In genomic region chr9:16559418-16560188, GRCh38 we compare ENCODE assay signal across 2 cellular contexts.
A peak's percentile ranks its signal among the peaks of the same experiment; 100 is the strongest.
TF ChIP-seq lines count a peak whose summit lies in the region.

No MANE protein-coding gene starts in this region.

TF ChIP-seq in liver, 16 proteins besides CTCF, POLR2A, EP300 and RAD21:
- TF ChIP-seq GABPA (IDR thresholded peaks at IDR 0.05 in 1 of 2, conservative IDR thresholded peaks at IDR 0.05 in 1 of 2) = no peak
- TF ChIP-seq, protein P1, sequence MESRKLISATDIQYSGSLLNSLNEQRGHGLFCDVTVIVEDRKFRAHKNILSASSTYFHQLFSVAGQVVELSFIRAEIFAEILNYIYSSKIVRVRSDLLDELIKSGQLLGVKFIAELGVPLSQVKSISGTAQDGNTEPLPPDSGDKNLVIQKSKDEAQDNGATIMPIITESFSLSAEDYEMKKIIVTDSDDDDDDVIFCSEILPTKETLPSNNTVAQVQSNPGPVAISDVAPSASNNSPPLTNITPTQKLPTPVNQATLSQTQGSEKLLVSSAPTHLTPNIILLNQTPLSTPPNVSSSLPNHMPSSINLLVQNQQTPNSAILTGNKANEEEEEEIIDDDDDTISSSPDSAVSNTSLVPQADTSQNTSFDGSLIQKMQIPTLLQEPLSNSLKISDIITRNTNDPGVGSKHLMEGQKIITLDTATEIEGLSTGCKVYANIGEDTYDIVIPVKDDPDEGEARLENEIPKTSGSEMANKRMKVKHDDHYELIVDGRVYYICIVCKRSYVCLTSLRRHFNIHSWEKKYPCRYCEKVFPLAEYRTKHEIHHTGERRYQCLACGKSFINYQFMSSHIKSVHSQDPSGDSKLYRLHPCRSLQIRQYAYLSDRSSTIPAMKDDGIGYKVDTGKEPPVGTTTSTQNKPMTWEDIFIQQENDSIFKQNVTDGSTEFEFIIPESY (IDR thresholded peaks at IDR 0.05) = no peak
- peak in 1 of 2 donors; percentile 18 for TF ChIP-seq EGR1 (IDR thresholded peaks at IDR 0.05; ENCODE audit: low read depth in 2 of 2)
- TF ChIP-seq FOXA1 (IDR thresholded peaks at IDR 0.05) = peak; percentile 56
- TF ChIP-seq HNF4A (conservative IDR thresholded peaks at IDR 0.05) = peak; percentile 88 to 92
- no peak for TF ChIP-seq TAF1 (conservative IDR thresholded peaks at IDR 0.05)
- TF ChIP-seq FOXA2 (IDR thresholded peaks at IDR 0.05) = peak; percentile 54
- TF ChIP-seq YY1 (IDR thresholded peaks at IDR 0.05) = peak; percentile 80
- peak; percentile 29 for TF ChIP-seq REST (IDR thresholded peaks at IDR 0.05)
- TF ChIP-seq NR2F2 (IDR thresholded peaks at IDR 0.05) = peak; percentile 27
- TF ChIP-seq, protein P2, sequence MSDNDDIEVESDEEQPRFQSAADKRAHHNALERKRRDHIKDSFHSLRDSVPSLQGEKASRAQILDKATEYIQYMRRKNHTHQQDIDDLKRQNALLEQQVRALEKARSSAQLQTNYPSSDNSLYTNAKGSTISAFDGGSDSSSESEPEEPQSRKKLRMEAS (IDR thresholded peaks at IDR 0.05) = peak; percentile 71
- TF ChIP-seq HNF4G (IDR thresholded peaks at IDR 0.05) = peak; percentile 74
- peak; percentile 81 for TF ChIP-seq SP1 (IDR thresholded peaks at IDR 0.05)
- peak; percentile 38 to 50 for TF ChIP-seq JUND (IDR thresholded peaks at IDR 0.05)
- TF ChIP-seq, protein P3, sequence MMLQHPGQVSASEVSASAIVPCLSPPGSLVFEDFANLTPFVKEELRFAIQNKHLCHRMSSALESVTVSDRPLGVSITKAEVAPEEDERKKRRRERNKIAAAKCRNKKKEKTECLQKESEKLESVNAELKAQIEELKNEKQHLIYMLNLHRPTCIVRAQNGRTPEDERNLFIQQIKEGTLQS (IDR thresholded peaks at IDR 0.05) = no peak
- peak; percentile 60 to 63 for TF ChIP-seq RXRA (IDR thresholded peaks at IDR 0.05)

TF ChIP-seq in HepG2, 621 proteins besides CTCF, POLR2A, EP300 and RAD21:
- TF ChIP-seq CBFB (CRISPR knock-in tag; IDR thresholded peaks at IDR 0.05) (no peak), ZBTB25 (CRISPR knock-in tag; IDR thresholded peaks at IDR 0.05) (no peak), ZNF230 (CRISPR knock-in tag; IDR thresholded peaks at IDR 0.05) (no peak), ZFP41 (CRISPR knock-in tag; IDR thresholded peaks at IDR 0.05; ENCODE audit: borderline replicate concordance) (no peak), RBFOX2 (IDR thresholded peaks at IDR 0.05; ENCODE audit: low read depth, low read length) (no peak), GZF1 (CRISPR knock-in tag; IDR thresholded peaks at IDR 0.05) (no peak), ZMYM3 (CRISPR knock-in tag; IDR thresholded peaks at IDR 0.05) (no peak), RFX1 (IDR thresholded peaks at IDR 0.05) (no peak), ZNF30 (CRISPR knock-in tag; IDR thresholded peaks at IDR 0.05) (no peak)
- TF ChIP-seq, protein P4, sequence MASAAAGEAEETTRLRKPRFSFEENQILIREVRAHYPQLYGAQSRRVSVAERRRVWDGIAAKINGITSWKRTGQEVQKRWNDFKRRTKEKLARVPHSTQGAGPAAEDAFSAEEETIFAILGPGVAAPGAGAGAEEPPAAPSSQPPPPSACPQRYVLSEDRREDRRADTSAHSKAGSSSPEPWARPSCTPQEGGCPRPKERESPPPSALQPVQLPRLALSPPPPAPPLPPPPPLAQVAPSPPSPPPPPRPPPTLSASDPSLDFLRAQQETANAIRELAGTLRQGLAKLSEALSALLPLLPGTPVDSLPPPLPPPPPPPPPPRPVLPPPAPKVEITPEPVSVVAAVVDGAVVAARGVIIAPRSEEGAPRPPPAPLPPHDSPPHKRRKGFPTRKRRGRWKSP (CRISPR knock-in tag; IDR thresholded peaks at IDR 0.05) = no peak
